ENCODE assay signal across 23 cellular contexts in genomic region chr1:84390231-84390630, GRCh38. TPM values are rescaled to one million over a fixed set of nuclear protein-coding genes. Genes with fewer than 3 reads are reported as not detected.
"Had no signal": no experiment of that assay in that cellular context is flagged by ENCODE, and none has a peak within 500 bp of the region (broad histone marks: within the 10 kb centered on the region; RNA-seq: fewer than 3 reads in every experiment).

No MANE protein-coding gene starts in this region.

- H3K27ac Mint-ChIP-seq: activated CD4-positive, alpha-beta T cell treated with anti-CD3 and anti-CD28 coated beads, Interleukin-2, amount 10 ng/mL, durations not matched to agents 7 days and 5 days; activated naive CD4-positive, alpha-beta T cell treated with anti-CD3 and anti-CD28 coated beads, Interleukin-2, amount 10 ng/mL, durations not matched to agents 7 days and 5 days; activated T-helper 17 cell treated with anti-CD3 and anti-CD28 coated beads, Interleukin-2, amount 50 U/mL, for 72 hours; natural killer cell; stimulated activated naive B cell treated with anti-CD40 and anti-IgM and Interleukin-4, amounts not matched to agents 10 μg/mL and 1 μg/mL and 100 μg/mL, for 72 hours; T-helper 17 cell had no signal

- ATAC-seq: activated T-helper 17 cell treated with anti-CD3 and anti-CD28 coated beads, Interleukin-2, amount 50 U/mL, for 72 hours; left cardiac atrium; natural killer cell; psoas muscle; right lobe of liver; stimulated activated naive B cell treated with anti-CD40 and anti-IgM and Interleukin-4, amounts not matched to agents 10 μg/mL and 1 μg/mL and 100 μg/mL, for 72 hours; T-helper 17 cell had no signal

- H3K4me3 Mint-ChIP-seq: activated CD4-positive, alpha-beta T cell treated with anti-CD3 and anti-CD28 coated beads, Interleukin-2, amount 10 ng/mL, durations not matched to agents 7 days and 5 days; activated naive CD4-positive, alpha-beta T cell treated with anti-CD3 and anti-CD28 coated beads, Interleukin-2, amount 10 ng/mL, durations not matched to agents 7 days and 5 days; activated T-helper 17 cell treated with anti-CD3 and anti-CD28 coated beads, Interleukin-2, amount 50 U/mL, for 72 hours; natural killer cell; stimulated activated naive B cell treated with anti-CD40 and anti-IgM and Interleukin-4, amounts not matched to agents 10 μg/mL and 1 μg/mL and 100 μg/mL, for 72 hours; T-helper 17 cell had no signal

- H3K27ac ChIP-seq: adrenal gland, coronary artery, epithelial cell of prostate, psoas muscle, right lobe of liver, spleen, transverse colon had no signal

- H3K27me3 ChIP-seq: adrenal gland, right lobe of liver, spleen, transverse colon had no signal

- H3K4me1 ChIP-seq: adrenal gland, psoas muscle, right lobe of liver, spleen, transverse colon had no signal

- H3K27me3 Mint-ChIP-seq: activated T-helper 17 cell treated with anti-CD3 and anti-CD28 coated beads, Interleukin-2, amount 50 U/mL, for 72 hours; stimulated activated naive B cell treated with anti-CD40 and anti-IgM and Interleukin-4, amounts not matched to agents 10 μg/mL and 1 μg/mL and 100 μg/mL, for 72 hours had no signal

- H3K9me3 ChIP-seq: adrenal gland, psoas muscle, right lobe of liver, spleen, transverse colon had no signal

- H3K9me3 Mint-ChIP-seq: activated CD4-positive, alpha-beta T cell treated with anti-CD3 and anti-CD28 coated beads, Interleukin-2, amount 10 ng/mL, durations not matched to agents 7 days and 5 days; activated naive CD4-positive, alpha-beta T cell treated with anti-CD3 and anti-CD28 coated beads, Interleukin-2, amount 10 ng/mL, durations not matched to agents 7 days and 5 days; activated T-helper 17 cell treated with anti-CD3 and anti-CD28 coated beads, Interleukin-2, amount 50 U/mL, for 72 hours; natural killer cell had no signal

- DNase-seq: activated CD4-positive, alpha-beta T cell treated with anti-CD3 and anti-CD28 coated beads, Interleukin-2, amount 10 ng/mL, durations not matched to agents 7 days and 5 days; activated CD4-positive, CD25-positive, alpha-beta regulatory T cell; activated naive CD4-positive, alpha-beta T cell treated with anti-CD3 and anti-CD28 coated beads, Interleukin-2, amount 10 ng/mL, durations not matched to agents 7 days and 5 days; activated T-cell treated with anti-CD3 and anti-CD28 coated beads for 4 hours; adrenal gland; central memory CD4-positive, alpha-beta T cell; effector CD8-positive, alpha-beta T cell; left cardiac atrium; natural killer cell; nucleus accumbens; psoas muscle; right lobe of liver; spleen; stimulated activated CD4-positive, alpha-beta T cell treated with anti-CD3 and anti-CD28 coated beads, Interleukin-1b, Interleukin-23, amount 100 ng/mL, for 48 hours; stimulated activated naive B cell treated with anti-CD40 and anti-IgM and Interleukin-4, amounts not matched to agents 10 μg/mL and 1 μg/mL and 100 μg/mL, for 72 hours; substantia nigra; T-helper 17 cell; transverse colon had no signal

- H3K4me3 ChIP-seq: adrenal gland, coronary artery, lung, psoas muscle, right lobe of liver, spleen, transverse colon had no signal

- H3K36me3 ChIP-seq: adrenal gland, right lobe of liver, spleen, transverse colon had no signal

- H3K4me1 Mint-ChIP-seq: activated CD4-positive, alpha-beta T cell treated with anti-CD3 and anti-CD28 coated beads, Interleukin-2, amount 10 ng/mL, durations not matched to agents 7 days and 5 days; activated naive CD4-positive, alpha-beta T cell treated with anti-CD3 and anti-CD28 coated beads, Interleukin-2, amount 10 ng/mL, durations not matched to agents 7 days and 5 days; activated T-helper 17 cell treated with anti-CD3 and anti-CD28 coated beads, Interleukin-2, amount 50 U/mL, for 72 hours; natural killer cell; T-helper 17 cell had no signal

RNA-seq across cellular contexts. Expression of gene DNASE2B, which starts 8.1 kb away (rescaled TPM):
- total RNA-seq: activated CD4-positive, alpha-beta T cell treated with anti-CD3 and anti-CD28 coated beads, Interleukin-2, amount 10 ng/mL, durations not matched to agents 7 days and 5 days; activated CD8-positive, alpha-beta memory T cell treated with anti-CD3 and anti-CD28 coated beads for 36 hours; activated T-helper 17 cell treated with anti-CD3 and anti-CD28 coated beads, Interleukin-2, amount 50 U/mL, for 72 hours; left cardiac atrium; natural killer cell; T-helper 17 cell had no signal
